20 cellular contexts compared by ENCODE assay signal in the genomic region with DNA sequence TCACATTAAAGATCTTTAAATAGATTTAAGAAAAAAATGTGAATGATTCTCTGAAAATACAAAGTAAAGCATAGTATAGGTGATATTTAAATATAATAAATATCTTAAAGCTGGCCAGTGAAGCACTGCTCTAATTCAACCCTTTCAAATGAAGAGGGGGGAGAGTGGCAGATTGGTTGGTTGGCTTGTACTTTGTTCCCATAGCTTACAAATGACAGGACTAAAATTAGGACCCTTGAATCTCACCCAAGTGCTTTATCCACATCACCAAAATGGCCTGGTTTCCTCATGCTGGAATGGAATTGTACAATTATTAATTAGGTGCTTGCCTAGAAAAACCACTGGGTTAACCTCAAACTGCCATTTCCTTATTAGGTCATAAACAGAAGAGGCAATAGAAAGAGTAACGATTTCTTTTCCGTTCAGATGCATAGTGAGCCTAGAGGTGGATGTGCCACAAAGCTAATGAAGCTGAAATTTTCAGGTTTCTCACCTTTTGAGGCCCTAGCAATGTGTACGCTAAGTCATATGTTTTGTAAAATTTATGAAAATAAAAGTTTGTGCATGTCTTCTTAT.
"Had no signal": no experiment of that assay in that cellular context is flagged by ENCODE, and none has a peak within 500 bp of the region (broad histone marks: within the 10 kb centered on the region; RNA-seq: fewer than 3 reads in every experiment).

No MANE protein-coding gene starts in this region.

- H3K27ac ChIP-seq: adrenal gland, body of pancreas, colonic mucosa, lower lobe of right lung, psoas muscle, stomach had no signal

- H3K27ac Mint-ChIP-seq: activated CD4-positive, alpha-beta memory T cell treated with anti-CD3 and anti-CD28 coated beads, Interleukin-2, amount 10 ng/mL, durations not matched to agents 7 days and 5 days; activated T-cell treated with anti-CD3 and anti-CD28 coated beads, Interleukin-2, amount 50 U/mL, for 24 hours; T-helper 17 cell; WTC11 had no signal

- DNase-seq: activated CD4-positive, alpha-beta memory T cell treated with anti-CD3 and anti-CD28 coated beads, Interleukin-2, amount 10 ng/mL, durations not matched to agents 7 days and 5 days; activated CD4-positive, alpha-beta T cell treated with anti-CD3 and anti-CD28 coated beads for 4 hours; activated naive CD4-positive, alpha-beta T cell treated with anti-CD3 and anti-CD28 coated beads, Interleukin-2, amount 50 U/mL, for 16 hours; activated T-cell treated with anti-CD3 and anti-CD28 coated beads, Interleukin-2, amount 50 U/mL, for 24 hours; adrenal gland; body of pancreas; central memory CD4-positive, alpha-beta T cell; colonic mucosa; hypothalamus; kidney; lower lobe of right lung; midbrain; psoas muscle; stimulated activated CD4-positive, alpha-beta T cell treated with anti-CD3 and anti-CD28 coated beads, Interleukin-12 subunit alpha, Interleukin-12 subunit beta, amount 100 ng/mL, for 4 hours; stimulated activated CD4-positive, alpha-beta T cell treated with anti-CD3 and anti-CD28 coated beads, Interleukin-2, amount 100 ng/mL, for 24 hours; stomach; T-helper 17 cell had no signal

- H3K4me3 Mint-ChIP-seq: activated CD4-positive, alpha-beta memory T cell treated with anti-CD3 and anti-CD28 coated beads, Interleukin-2, amount 10 ng/mL, durations not matched to agents 7 days and 5 days; activated T-cell treated with anti-CD3 and anti-CD28 coated beads, Interleukin-2, amount 50 U/mL, for 24 hours; neural crest cell; T-helper 17 cell; WTC11 had no signal

- H3K27me3 ChIP-seq: adrenal gland, body of pancreas, colonic mucosa, stomach had no signal

- H3K36me3 ChIP-seq: adrenal gland, colonic mucosa, lower lobe of right lung, stomach had no signal

- ATAC-seq: body of pancreas, esophagus mucosa, lower lobe of right lung, T-helper 17 cell, WTC11 had no signal

- H3K4me3 ChIP-seq: adrenal gland, body of pancreas, colonic mucosa, lower lobe of right lung, psoas muscle, stomach had no signal

- H3K36me3 Mint-ChIP-seq: WTC11 had no signal

- H3K4me1 ChIP-seq: adrenal gland, body of pancreas, colonic mucosa, lower lobe of right lung, psoas muscle, stomach had no signal

- H3K4me1 Mint-ChIP-seq: activated CD4-positive, alpha-beta memory T cell treated with anti-CD3 and anti-CD28 coated beads, Interleukin-2, amount 10 ng/mL, durations not matched to agents 7 days and 5 days; neural crest cell; T-helper 17 cell; WTC11 had no signal

- H3K27me3 Mint-ChIP-seq: activated CD4-positive, alpha-beta memory T cell treated with anti-CD3 and anti-CD28 coated beads, Interleukin-2, amount 10 ng/mL, durations not matched to agents 7 days and 5 days; activated T-cell treated with anti-CD3 and anti-CD28 coated beads, Interleukin-2, amount 50 U/mL, for 24 hours; T-helper 17 cell had no signal

- H3K9me3 ChIP-seq: adrenal gland, body of pancreas, colonic mucosa, lower lobe of right lung, psoas muscle, stomach had no signal
